Comparison of ENCODE assay signal across 12 cellular contexts in the genomic region with DNA sequence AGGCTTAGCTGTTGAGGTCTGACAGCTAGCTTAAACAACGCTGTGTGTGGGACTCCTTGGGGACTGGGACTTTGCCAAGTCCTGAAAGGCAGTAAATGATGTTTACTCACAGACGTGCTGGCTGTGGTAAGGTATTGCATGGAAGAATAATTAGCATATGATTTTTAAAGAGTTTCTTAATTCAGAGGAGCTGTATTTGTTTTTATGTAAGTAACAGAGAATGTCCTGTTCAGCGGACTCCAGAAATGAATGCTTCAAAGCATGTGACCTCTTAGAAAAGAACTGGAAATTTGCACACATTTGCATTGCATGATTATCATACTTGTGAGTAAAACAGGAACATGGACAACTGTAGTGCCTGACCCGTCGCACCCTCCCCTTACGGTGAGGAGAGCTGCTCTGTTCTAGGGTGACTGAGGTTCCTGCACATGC.
A peak's percentile ranks its signal among the peaks of the same experiment; 100 is the strongest.
DNase-seq lines count a peak whose midpoint lies in the region; ATAC-seq and TF ChIP-seq lines count a peak whose summit lies in the region.
"Had no signal": no experiment of that assay in that cellular context is flagged by ENCODE, and none has a peak within 500 bp of the region (broad histone marks: within the 10 kb centered on the region; RNA-seq: fewer than 3 reads in every experiment).

No MANE protein-coding gene starts in this region.

- no peak for ATAC-seq in GM21360 (IDR thresholded peaks at IDR 0.05; ENCODE audit: unreplicated experiment)
- ATAC-seq in aorta (ENCODE audit: low FRiP score): no peak
- ATAC-seq: activated CD8-positive, alpha-beta T cell treated with anti-CD3 and anti-CD28 coated beads, Interleukin-2, amount 10 ng/mL, durations not matched to agents 7 days and 5 days; naive thymus-derived CD4-positive, alpha-beta T cell had no signal

- H3K36me3 ChIP-seq in aorta (ENCODE audit: control insufficient read depth in 1 of 2, insufficient read depth in 2 of 2, low read length in 1 of 2): no peaks in the 10 kb centered on the region
- no peaks in the 10 kb centered on the region for H3K36me3 ChIP-seq in brain microvascular endothelial cell (replicated peaks)
- H3K36me3 ChIP-seq: stomach had no signal

- no peaks in the 10 kb centered on the region for H3K9me3 ChIP-seq in aorta (ENCODE audit: control insufficient read depth, low read length)
- H3K9me3 ChIP-seq: stomach had no signal

- DNase-seq in HuH-7 (ENCODE audit: low spot score) (peak; percentile 7), NCI-H446 treated with DMSO at 0.1 percent for 48 hours (lab: John Stamatoyannopoulos, UW) (peak; percentile 15), fibroblast of gingiva (ENCODE audit: low read depth) (peak; percentile 87), skeletal muscle cell (ENCODE audit: low read depth) (peak; percentile 27), aorta (no peak), brain microvascular endothelial cell (no peak)
- DNase-seq: activated CD8-positive, alpha-beta T cell treated with anti-CD3 and anti-CD28 coated beads, Interleukin-2, amount 10 ng/mL, durations not matched to agents 7 days and 5 days; Calu3; naive thymus-derived CD4-positive, alpha-beta T cell; stimulated activated CD4-positive, alpha-beta T cell treated with anti-CD3 and anti-CD28 coated beads, Interleukin-2, amount 100 ng/mL, for 24 hours; stomach had no signal

- in situ Hi-C loops in brain microvascular endothelial cell (cut with HindIII; ENCODE audit: low pct_ligation_motif_present, low sequenced_read_pairs): no loop called here

- H3K4me3 ChIP-seq in skeletal muscle cell (ENCODE audit: low read depth, low read length) (no peak overlapping the region), aorta (ENCODE audit: low read length in 2 of 2) (no peak overlapping the region), brain microvascular endothelial cell (ENCODE audit: low read depth, low read length) (no peak overlapping the region)
- H3K4me3 ChIP-seq: stomach had no signal

- H3K27me3 ChIP-seq in aorta (ENCODE audit: control insufficient read depth in 1 of 2, insufficient read depth in 2 of 2, low read length in 1 of 2): no peaks in the 10 kb centered on the region
- H3K27me3 ChIP-seq in brain microvascular endothelial cell (replicated peaks): no peaks in the 10 kb centered on the region
- H3K27me3 ChIP-seq: stomach had no signal

- H3K27ac ChIP-seq in aorta (ENCODE audit: low read depth in 1 of 2, low read length in 2 of 2): no peak overlapping the region
- H3K27ac ChIP-seq in brain microvascular endothelial cell: no peak overlapping the region
- H3K27ac ChIP-seq: stomach had no signal

- WGBS in aorta, 2 donors: 57 to 73% methylated on average over 6 of the region's 6 CpGs

- no peak for TF ChIP-seq CTCF in brain microvascular endothelial cell (IDR thresholded peaks at IDR 0.05; ENCODE audit: low read depth, low read length, missing control alignments)

- intact Hi-C loops in aorta (cut with DNase I): no loop called here

- no peaks in the 10 kb centered on the region for H3K4me1 ChIP-seq in aorta (ENCODE audit: control insufficient read depth in 1 of 2, insufficient read depth in 2 of 2, low read length in 2 of 2)

Comparison
In these comparisons a context has a peak if more than half of its experiments do, and no peak if none do; other contexts are left out.
1. DNase-seq: peak in HuH-7 (single experiment), NCI-H446 treated with DMSO at 0.1 percent for 48 hours (single experiment), fibroblast of gingiva (single experiment) and skeletal muscle cell (single experiment); none in aorta (0 of 2) and brain microvascular endothelial cell (single experiment).